ENCODE assay signal across 20 cellular contexts in the genomic region with DNA sequence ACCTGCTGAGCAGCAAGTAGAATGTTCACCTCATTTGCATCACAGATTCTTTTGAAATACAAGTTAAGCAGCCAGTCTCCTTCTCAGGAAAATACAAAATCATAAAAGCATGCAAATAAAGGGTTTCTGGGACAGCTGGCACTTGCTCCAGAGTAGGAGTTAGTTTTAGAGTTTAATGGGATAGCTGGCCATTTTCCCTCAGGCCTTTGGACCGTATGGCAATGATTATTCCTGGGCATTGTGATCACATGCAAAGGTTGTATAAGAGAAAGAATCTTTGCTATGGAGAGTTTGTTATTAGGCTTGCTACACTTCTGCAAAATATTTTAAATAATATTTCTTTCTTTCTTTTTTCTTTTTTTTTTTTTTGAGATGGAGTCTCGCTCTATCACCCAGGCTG.
DNase-seq lines count a peak whose midpoint lies in the region; ATAC-seq and TF ChIP-seq lines count a peak whose summit lies in the region.
"Had no signal": no experiment of that assay in that cellular context is flagged by ENCODE, and none has a peak within 500 bp of the region (broad histone marks: within the 10 kb centered on the region; RNA-seq: fewer than 3 reads in every experiment).

No MANE protein-coding gene starts in this region.

- H3K9me3 ChIP-seq in GM23248 (ENCODE audit: low read depth): no peaks in the 10 kb centered on the region
- no peaks in the 10 kb centered on the region for H3K9me3 ChIP-seq in PC-3 (ENCODE audit: low read length)
- H3K9me3 ChIP-seq: A549 had no signal

- H3K9ac ChIP-seq in GM23248 (no peak overlapping the region), PC-3 (ENCODE audit: low read length) (no peak overlapping the region)
- H3K9ac ChIP-seq: BLaER1 had no signal

- in situ Hi-C loops in GM23248 (cut with MboI): no loop called here

- no peaks in the 10 kb centered on the region for H3K9me2 ChIP-seq in GM23248 (ENCODE audit: insufficient read depth)
- H3K9me2 ChIP-seq in PC-3 (replicated peaks; ENCODE audit: low read length): no peaks in the 10 kb centered on the region

- H2AFZ ChIP-seq in GM23248 (no peak overlapping the region), PC-3 (ENCODE audit: low read length) (no peak overlapping the region)

- H3K27ac ChIP-seq in GM23248 (no peak overlapping the region), PC-3 (ENCODE audit: low read length) (no peak overlapping the region)
- H3K27ac ChIP-seq: A549, BLaER1, RWPE1 had no signal

- intact Hi-C loops in PC-3 (cut with micrococcal nuclease): no loop called here

- TF ChIP-seq CTCF in fibroblast of the aortic adventitia (IDR thresholded peaks at IDR 0.05; ENCODE audit: insufficient read depth, low read length) (no peak), PC-3 (conservative IDR thresholded peaks at IDR 0.05; ENCODE audit: low read depth, low read length) (no peak)

- POLR2A ChIA-PET in PC-3 (lab: Charles Lee; ENCODE audit: unreplicated experiment): no interaction called here

- H3K79me2 ChIP-seq in GM23248 (ENCODE audit: insufficient read depth): peaks cover 62% of the 10 kb centered on the region
- H3K79me2 ChIP-seq in PC-3 (ENCODE audit: low read length): no peaks in the 10 kb centered on the region

- DNase-seq in AG20443 (ENCODE audit: low spot score): peak; percentile 20
- DNase-seq in GM23248: peak; percentile 19
- peak; percentile 41 for DNase-seq in fibroblast of the aortic adventitia (ENCODE audit: low read depth)
- no peak for DNase-seq in foreskin melanocyte
- no peak for DNase-seq in PC-3
- DNase-seq: CD4-positive, CD25-positive, alpha-beta regulatory T cell; KBM-7; MV-4-11; NCI-H1105; NCI-H1436 treated with DMSO at 0.1 percent for 48 hours; NCI-H187 treated with DMSO at 0.1 percent for 48 hours; NCI-H446; NCI-H524 treated with DMSO at 0.1 percent for 48 hours; SHP77 had no signal

- H3K4me1 ChIP-seq in GM23248 (ENCODE audit: insufficient read depth) (peaks cover 10% of the 10 kb centered on the region), PC-3 (ENCODE audit: insufficient read depth, low read length) (no peaks in the 10 kb centered on the region)
- H3K4me1 ChIP-seq: A549, BLaER1 had no signal

- no peaks in the 10 kb centered on the region for H3K36me3 ChIP-seq in GM23248 (ENCODE audit: low read depth)
- no peaks in the 10 kb centered on the region; the same call in 1 of the 2 replicates for H3K36me3 ChIP-seq in PC-3 (ENCODE audit: low read depth, low read length)

- H4K20me1 ChIP-seq in GM23248 (ENCODE audit: insufficient read depth) (no peaks in the 10 kb centered on the region), PC-3 (ENCODE audit: low read length) (no peaks in the 10 kb centered on the region)
- H4K20me1 ChIP-seq: BLaER1 had no signal

- H3K4me3 ChIP-seq in GM23248 (no peak overlapping the region), fibroblast of the aortic adventitia (ENCODE audit: low read depth, low read length) (no peak overlapping the region), PC-3 (ENCODE audit: low read length) (no peak overlapping the region)
- H3K4me3 ChIP-seq: A549, BLaER1 had no signal

- BruUV-seq in PC-3 (replicated peaks; lab: Mats Ljungman, UMichigan): no TSS peak

- H3K4me2 ChIP-seq in GM23248 (ENCODE audit: unreplicated experiment): no peak overlapping the region
- H3K4me2 ChIP-seq in PC-3 (ENCODE audit: low read length): no peak overlapping the region
- H3K4me2 ChIP-seq: A549, BLaER1 had no signal

- WGBS in GM23248 (ENCODE audit: low coverage in 1 of 2, low lambda C conversion rate in 2 of 2, missing lambda C conversion rate in 2 of 2), 2 experiments: 89 to 94% methylated on average over 2 of the region's 2 CpGs

- ATAC-seq in SK-N-SH treated with all-trans-retinoic acid at 6 μM for 48 hours (peak; percentile 55), GM19023 (IDR thresholded peaks at IDR 0.05; ENCODE audit: unreplicated experiment) (no peak), PC-3 (no peak), GM21390 (IDR thresholded peaks at IDR 0.05; ENCODE audit: unreplicated experiment) (no peak)
- ATAC-seq: A549 had no signal

- H3F3A ChIP-seq in GM23248 (ENCODE audit: insufficient read depth) (0 out of 2 replicates have a peak, but pooled peaks cover 5% of the 10 kb centered on the region), PC-3 (ENCODE audit: low read length, unreplicated experiment) (no peaks in the 10 kb centered on the region)

- CTCF ChIA-PET in PC-3 (lab: Charles Lee): no interaction called here

- H3K27me3 ChIP-seq in GM23248 (replicated peaks; ENCODE audit: insufficient read depth): no peaks in the 10 kb centered on the region
- no peaks in the 10 kb centered on the region for H3K27me3 ChIP-seq in PC-3 (ENCODE audit: low read length)
- H3K27me3 ChIP-seq: BLaER1 had no signal

TF ChIP-seq in SK-N-SH treated with all-trans-retinoic acid at 6 μM for 48 hours, 23 proteins besides CTCF, POLR2A, EP300 and RAD21:
- TF ChIP-seq OSR1 (CRISPR knock-in tag; IDR thresholded peaks at IDR 0.05) (no peak), BACH2 (CRISPR knock-in tag; IDR thresholded peaks at IDR 0.05; ENCODE audit: borderline replicate concordance) (no peak)
- TF ChIP-seq, protein P1, sequence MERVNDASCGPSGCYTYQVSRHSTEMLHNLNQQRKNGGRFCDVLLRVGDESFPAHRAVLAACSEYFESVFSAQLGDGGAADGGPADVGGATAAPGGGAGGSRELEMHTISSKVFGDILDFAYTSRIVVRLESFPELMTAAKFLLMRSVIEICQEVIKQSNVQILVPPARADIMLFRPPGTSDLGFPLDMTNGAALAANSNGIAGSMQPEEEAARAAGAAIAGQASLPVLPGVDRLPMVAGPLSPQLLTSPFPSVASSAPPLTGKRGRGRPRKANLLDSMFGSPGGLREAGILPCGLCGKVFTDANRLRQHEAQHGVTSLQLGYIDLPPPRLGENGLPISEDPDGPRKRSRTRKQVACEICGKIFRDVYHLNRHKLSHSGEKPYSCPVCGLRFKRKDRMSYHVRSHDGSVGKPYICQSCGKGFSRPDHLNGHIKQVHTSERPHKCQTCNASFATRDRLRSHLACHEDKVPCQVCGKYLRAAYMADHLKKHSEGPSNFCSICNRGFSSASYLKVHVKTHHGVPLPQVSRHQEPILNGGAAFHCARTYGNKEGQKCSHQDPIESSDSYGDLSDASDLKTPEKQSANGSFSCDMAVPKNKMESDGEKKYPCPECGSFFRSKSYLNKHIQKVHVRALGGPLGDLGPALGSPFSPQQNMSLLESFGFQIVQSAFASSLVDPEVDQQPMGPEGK (CRISPR knock-in tag; IDR thresholded peaks at IDR 0.05; ENCODE audit: borderline replicate concordance): no peak

Comparison
In these comparisons a context has a peak if more than half of its experiments do, and no peak if none do; other contexts are left out.
1. DNase-seq: peak in AG20443 (single experiment), GM23248 (single experiment) and fibroblast of the aortic adventitia (single experiment); none in foreskin melanocyte (single experiment) and PC-3 (single experiment).